Comparison of ENCODE assay signal across 17 cellular contexts in the genomic region with DNA sequence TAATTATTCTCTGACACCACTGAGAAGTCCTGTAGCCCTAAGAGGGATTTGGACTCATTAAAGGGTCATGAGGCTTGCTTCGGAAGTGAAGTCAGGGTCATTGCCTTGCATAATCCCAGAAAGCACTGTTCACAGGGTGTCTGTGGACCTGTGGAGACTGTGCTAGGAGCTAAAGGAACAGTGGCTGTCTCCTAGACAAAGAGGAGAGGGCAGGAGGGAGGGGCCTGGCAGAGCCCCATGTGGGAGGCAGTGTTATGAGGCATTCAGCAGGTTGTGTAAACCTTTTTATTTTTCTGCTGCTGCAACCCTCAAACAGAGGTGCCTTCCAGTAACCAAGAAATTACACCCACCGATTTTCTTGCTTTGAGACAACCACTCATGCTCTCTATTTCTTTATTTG. TPM values are rescaled to one million over a fixed set of nuclear protein-coding genes. Genes with fewer than 3 reads are reported as not detected.
DNase-seq lines count a peak whose midpoint lies in the region; ATAC-seq, FAIRE-seq and TF ChIP-seq lines count a peak whose summit lies in the region.
"Had no signal": no experiment of that assay in that cellular context is flagged by ENCODE, and none has a peak within 500 bp of the region (broad histone marks: within the 10 kb centered on the region; RNA-seq: fewer than 3 reads in every experiment).

No MANE protein-coding gene starts in this region.

- H3K27ac ChIP-seq in WERI-Rb-1, result no peak overlapping the region
- no peak overlapping the region for H3K27ac ChIP-seq in pancreas
- no peak overlapping the region for H3K27ac ChIP-seq in SJCRH30
- H3K27ac ChIP-seq: C4-2B had no signal

- FAIRE-seq in pancreas (lab: Jason Lieb, UNC), result no peak
- FAIRE-seq: A204.1, GM12878, GM18507 had no signal

- H3K27me3 ChIP-seq in WERI-Rb-1 (ENCODE audit: insufficient read depth, low read depth, severe bottlenecking) (no peaks in the 10 kb centered on the region), pancreas (no peaks in the 10 kb centered on the region), SJCRH30 (no peaks in the 10 kb centered on the region; the same call in 1 of the 2 replicates)

- no peak for TF ChIP-seq CTCF in natural killer cell (IDR thresholded peaks at IDR 0.05)
- TF ChIP-seq CTCF in WERI-Rb-1 (IDR thresholded peaks at IDR 0.05; ENCODE audit: low read depth, low read length), result no peak
- no peak for TF ChIP-seq CTCF in pancreas (IDR thresholded peaks at IDR 0.05)

- H3K36me3 Mint-ChIP-seq in natural killer cell treated with Interleukin-12 subunit alpha and Interleukin-12 subunit beta and Interleukin-15 and Interleukin-18, amount 100 ng/mL, for 72 hours, result no peaks in the 10 kb centered on the region
- H3K36me3 Mint-ChIP-seq in natural killer cell, result no peaks in the 10 kb centered on the region
- H3K36me3 Mint-ChIP-seq: CD4-positive, alpha-beta memory T cell had no signal

- H3K27ac Mint-ChIP-seq in natural killer cell treated with Interleukin-12 subunit alpha and Interleukin-12 subunit beta and Interleukin-15 and Interleukin-18, amount 100 ng/mL, for 72 hours, result no peak overlapping the region
- no peak overlapping the region for H3K27ac Mint-ChIP-seq in natural killer cell
- H3K27ac Mint-ChIP-seq: CD4-positive, alpha-beta memory T cell had no signal

- WGBS in pancreas, 2 donors, result 48 to 66% methylated on average over 2 of the region's 2 CpGs

- peak; percentile 18 for DNase-seq in natural killer cell treated with Interleukin-12 subunit alpha and Interleukin-12 subunit beta and Interleukin-15 and Interleukin-18, amount 100 ng/mL, for 72 hours (ENCODE audit: low spot score)
- DNase-seq in natural killer cell, result no peak
- DNase-seq in WERI-Rb-1, result peak; percentile 64
- peak in 2 of 6 donors; percentile 23 to 38 for DNase-seq in pancreas
- DNase-seq in anterior cingulate cortex (lab: John Stamatoyannopoulos, UW), result no peak
- no peak for DNase-seq in AG08396 (ENCODE audit: low spot score)
- DNase-seq in SJCRH30, result no peak
- DNase-seq: BE2C; CD4-positive, alpha-beta memory T cell; DMS79; GOT3 had no signal

- H3K36me3 ChIP-seq in WERI-Rb-1 (no peaks in the 10 kb centered on the region), pancreas (no peaks in the 10 kb centered on the region), SJCRH30 (no peaks in the 10 kb centered on the region)
- H3K36me3 ChIP-seq: BE2C, HAP-1 had no signal

- no peak overlapping the region for H3K4me3 Mint-ChIP-seq in natural killer cell treated with Interleukin-12 subunit alpha and Interleukin-12 subunit beta and Interleukin-15 and Interleukin-18, amount 100 ng/mL, for 72 hours
- H3K4me3 Mint-ChIP-seq in natural killer cell, result no peak overlapping the region
- H3K4me3 Mint-ChIP-seq: CD4-positive, alpha-beta memory T cell had no signal

- H3K9me3 ChIP-seq in WERI-Rb-1 (ENCODE audit: severe bottlenecking) (no peaks in the 10 kb centered on the region), pancreas (no peaks in the 10 kb centered on the region), SJCRH30 (replicated peaks) (no peaks in the 10 kb centered on the region)
- H3K9me3 ChIP-seq: HAP-1 had no signal

- ATAC-seq in natural killer cell treated with Interleukin-12 subunit alpha and Interleukin-12 subunit beta and Interleukin-15 and Interleukin-18, amount 100 ng/mL, for 72 hours, result no peak
- no peak for ATAC-seq in natural killer cell
- peak in 3 of 4 donors; percentile 44 to 63 (median 60) for ATAC-seq in pancreas
- ATAC-seq: GM12878 had no signal

- peaks cover 45 to 72% of the 10 kb centered on the region in 2 donors for H3K27me3 Mint-ChIP-seq in natural killer cell treated with Interleukin-12 subunit alpha and Interleukin-12 subunit beta and Interleukin-15 and Interleukin-18, amount 100 ng/mL, for 72 hours
- H3K27me3 Mint-ChIP-seq in natural killer cell (ENCODE audit: low read depth in 2 of 2), result peaks cover 30 to 67% of the 10 kb centered on the region in 2 donors

- no peaks in the 10 kb centered on the region for H3K9me3 Mint-ChIP-seq in natural killer cell treated with Interleukin-12 subunit alpha and Interleukin-12 subunit beta and Interleukin-15 and Interleukin-18, amount 100 ng/mL, for 72 hours
- no peaks in the 10 kb centered on the region for H3K9me3 Mint-ChIP-seq in natural killer cell

- H3K4me3 ChIP-seq in WERI-Rb-1 (ENCODE audit: low read depth, low read length) (no peak overlapping the region), pancreas (no peak overlapping the region), SJCRH30 (no peak overlapping the region)
- H3K4me3 ChIP-seq: GM12878, HAP-1 had no signal

- no peaks in the 10 kb centered on the region for H3K4me1 ChIP-seq in pancreas
- no peaks in the 10 kb centered on the region for H3K4me1 ChIP-seq in SJCRH30
- H3K4me1 ChIP-seq: BE2C had no signal

- H3K4me1 Mint-ChIP-seq in natural killer cell treated with Interleukin-12 subunit alpha and Interleukin-12 subunit beta and Interleukin-15 and Interleukin-18, amount 100 ng/mL, for 72 hours (ENCODE audit: low read depth in 2 of 2), result no peaks in the 10 kb centered on the region
- no peaks in the 10 kb centered on the region for H3K4me1 Mint-ChIP-seq in natural killer cell
- H3K4me1 Mint-ChIP-seq: CD4-positive, alpha-beta memory T cell had no signal

- intact Hi-C loops in natural killer cell (cut with micrococcal nuclease), result no loop called here
- intact Hi-C loops in pancreas (cut with DNase I), result no loop called here

RNA-seq across cellular contexts. Expression of a gene that starts 3.3 kb away (rescaled TPM):
- total RNA-seq in natural killer cell treated with Interleukin-12 subunit alpha and Interleukin-12 subunit beta and Interleukin-15 and Interleukin-18, amount 100 ng/mL, for 72 hours, result not detected
- total RNA-seq in natural killer cell (not detected), pancreas (not detected)
- polyA plus RNA-seq in pancreas, result not detected
- not detected in 2 replicates for total RNA-seq in SJCRH30 (2014; rRNA removed; shearing (Covaris generic))
- total RNA-seq: CD4-positive, alpha-beta memory T cell; G401; GM12878 had no signal
- polyA plus RNA-seq: CD4-positive, alpha-beta memory T cell; GM12878 had no signal

RNA-seq across cellular contexts. Expression of a gene that starts 55.9 kb away (rescaled TPM):
- 1 to 10 TPM in 1 of 2 donors, under 1 TPM in 1; 0.62 to 1.4 TPM for total RNA-seq in natural killer cell treated with Interleukin-12 subunit alpha and Interleukin-12 subunit beta and Interleukin-15 and Interleukin-18, amount 100 ng/mL, for 72 hours
- 1 to 10 TPM in 1 of 3 donors, under 1 TPM in 2; 0.42 to 2.1 (median 0.88) TPM for total RNA-seq in natural killer cell
- total RNA-seq in pancreas, result under 1 TPM in 5 of 6 donors, not detected in 1; 0.19 to 0.87 (median 0.37) TPM
- polyA plus RNA-seq in pancreas, result under 1 TPM; 0.16 to 0.27 TPM
- total RNA-seq in SJCRH30 (2014; rRNA removed; shearing (Covaris generic)), result not detected in 2 replicates
- total RNA-seq: G401, GM12878 had no signal
- polyA plus RNA-seq: GM12878 had no signal

Comparison
In these comparisons a context has a peak if more than half of its experiments do, and no peak if none do; other contexts are left out.
1. DNase-seq: peak in natural killer cell treated with Interleukin-12 subunit alpha and Interleukin-12 subunit beta and Interleukin-15 and Interleukin-18, amount 100 ng/mL, for 72 hours (single experiment) and WERI-Rb-1 (single experiment); none in natural killer cell (single experiment), anterior cingulate cortex (0 of 58), AG08396 (single experiment) and SJCRH30 (0 of 2).
2. ATAC-seq: peak in pancreas (3 of 4); none in natural killer cell treated with Interleukin-12 subunit alpha and Interleukin-12 subunit beta and Interleukin-15 and Interleukin-18, amount 100 ng/mL, for 72 hours (0 of 2) and natural killer cell (0 of 3).